ENCODE assay signal across 1 cellular context in genomic region chr2:150468350-150468960, GRCh38.
TF ChIP-seq lines count a peak whose summit lies in the region.

No MANE protein-coding gene starts in this region.

TF ChIP-seq in WTC11, 78 proteins besides CTCF, POLR2A, EP300 and RAD21 (continued from another document):
- TF ChIP-seq ZMAT4 (CRISPR knock-in tag; IDR thresholded peaks at IDR 0.05) (no peak), FOXP1 (CRISPR knock-in tag; IDR thresholded peaks at IDR 0.05; ENCODE audit: borderline replicate concordance) (no peak), ZNF263 (CRISPR knock-in tag; IDR thresholded peaks at IDR 0.05; ENCODE audit: low read depth) (no peak), ATF1 (CRISPR knock-in tag; IDR thresholded peaks at IDR 0.05) (no peak), ATF2 (CRISPR knock-in tag; IDR thresholded peaks at IDR 0.05; ENCODE audit: borderline replicate concordance, low read depth) (no peak), ZNF281 (CRISPR knock-in tag; IDR thresholded peaks at IDR 0.05) (no peak), IRF1 (CRISPR knock-in tag; IDR thresholded peaks at IDR 0.05) (no peak), TEAD1 (CRISPR knock-in tag; IDR thresholded peaks at IDR 0.05) (no peak), ZNF512 (CRISPR knock-in tag; IDR thresholded peaks at IDR 0.05; ENCODE audit: borderline replicate concordance) (no peak), ESRRA (CRISPR knock-in tag; IDR thresholded peaks at IDR 0.05; ENCODE audit: borderline replicate concordance) (no peak), ATF3 (CRISPR knock-in tag; conservative IDR thresholded peaks at IDR 0.05) (no peak), ZBTB21 (CRISPR knock-in tag; IDR thresholded peaks at IDR 0.05; ENCODE audit: borderline replicate concordance) (no peak), ATF6 (CRISPR knock-in tag; IDR thresholded peaks at IDR 0.05) (no peak), KAT7 (CRISPR knock-in tag; IDR thresholded peaks at IDR 0.05; ENCODE audit: borderline replicate concordance) (no peak)
